In genomic region chr14:77005559-77005958, GRCh38 we compare ENCODE assay signal across 17 cellular contexts. TPM values are rescaled to one million over a fixed set of nuclear protein-coding genes. Genes with fewer than 3 reads are reported as not detected.
DNase-seq lines count a peak whose midpoint lies in the region; TF ChIP-seq lines count a peak whose summit lies in the region.
"Had no signal": no experiment of that assay in that cellular context is flagged by ENCODE, and none has a peak within 500 bp of the region (broad histone marks: within the 10 kb centered on the region; RNA-seq: fewer than 3 reads in every experiment).

No MANE protein-coding gene starts in this region.

- peak overlapping the region; percentile 93 for H3K27ac ChIP-seq in PC-9
- peak overlapping the region; percentile 78 for H3K27ac ChIP-seq in hepatocyte
- peak overlapping the region; percentile 79 to 81 for H3K27ac ChIP-seq in tibial artery
- H3K27ac ChIP-seq in substantia nigra (ENCODE audit: low read depth, low read length, poor library complexity, severe bottlenecking) = no peak overlapping the region
- H3K27ac ChIP-seq: HL-60, KMS-11 had no signal

- H3K4me1 ChIP-seq in Caco-2 = peaks cover 67% of the 10 kb centered on the region
- peaks cover 87% of the 10 kb centered on the region for H3K4me1 ChIP-seq in PC-9 (replicated peaks; ENCODE audit: insufficient read depth)
- H3K4me1 ChIP-seq in hepatocyte (ENCODE audit: insufficient read depth) = peaks cover 47% of the 10 kb centered on the region
- H3K4me1 ChIP-seq in tibial artery = peaks cover 0 to 59% (median 44%) of the 10 kb centered on the region in 4 donors

- H3K9me3 Mint-ChIP-seq in Caco-2 (ENCODE audit: unreplicated experiment) = no peaks in the 10 kb centered on the region
- H3K9me3 Mint-ChIP-seq: CD14-positive monocyte had no signal

- intact Hi-C loops in Caco-2 (cut with micrococcal nuclease; ENCODE audit: unreplicated experiment) (loop anchor here (5.0 kb wide), 1 partner anchor 88 kb away; no protein-coding TSS in a partner anchor), PC-9 (cut with micrococcal nuclease; ENCODE audit: unreplicated experiment) (loop anchor here (2.0 kb wide), 1 partner anchor 87 kb away; no protein-coding TSS in a partner anchor), tibial artery (cut with DNase I; ENCODE audit: low total_unique reads) (loop anchor here (5.0 kb wide), 1 partner anchor 48 kb away; no protein-coding TSS in a partner anchor)

- H3F3A ChIP-seq in PC-9 (ENCODE audit: insufficient read depth, low read depth) = peaks cover 82% of the 10 kb centered on the region

- CTCF ChIA-PET in Caco-2 (lab: Charles Lee) = no interaction called here
- CTCF ChIA-PET in PC-9 (lab: Charles Lee) = interaction anchor here (0.6 to 2.1 kb wide), 2 partner anchors 18 to 53 kb away, joined by 3 to 5 read pairs; no protein-coding TSS in a partner anchor

- peaks cover 68% of the 10 kb centered on the region for H3K4me1 Mint-ChIP-seq in Caco-2 (ENCODE audit: low read depth, unreplicated experiment)

- no peaks in the 10 kb centered on the region for H3K27me3 ChIP-seq in Caco-2 (replicated peaks; ENCODE audit: control insufficient read depth, insufficient read depth, low read length)
- H3K27me3 ChIP-seq in PC-9 (ENCODE audit: insufficient read depth, low read depth) = no peaks in the 10 kb centered on the region
- no peaks in the 10 kb centered on the region for H3K27me3 ChIP-seq in hepatocyte
- H3K27me3 ChIP-seq in tibial artery = no peaks in the 10 kb centered on the region

- H3K36me3 ChIP-seq in Caco-2 (ENCODE audit: control insufficient read depth, insufficient read depth, low read length) = no peaks in the 10 kb centered on the region
- no peaks in the 10 kb centered on the region for H3K36me3 ChIP-seq in PC-9 (ENCODE audit: low read depth)
- no peaks in the 10 kb centered on the region for H3K36me3 ChIP-seq in hepatocyte (replicated peaks; ENCODE audit: insufficient read depth, low read depth)
- no peaks in the 10 kb centered on the region for H3K36me3 ChIP-seq in tibial artery

- no TSS peak for BruUV-seq in Caco-2 (replicated peaks; lab: Mats Ljungman, UMichigan)
- BruUV-seq in PC-9 (replicated peaks; lab: Mats Ljungman, UMichigan) = no TSS peak

- WGBS in hepatocyte (ENCODE audit: low lambda C conversion rate, missing lambda C conversion rate) = 92% methylated on average over 3 of the region's 3 CpGs

- H3K27me3 Mint-ChIP-seq in Caco-2 (ENCODE audit: insufficient read depth, unreplicated experiment) = no peaks in the 10 kb centered on the region

- H4K20me1 ChIP-seq in PC-9 (ENCODE audit: insufficient read depth) = no peaks in the 10 kb centered on the region
- no peaks in the 10 kb centered on the region for H4K20me1 ChIP-seq in hepatocyte (ENCODE audit: insufficient read depth, poor library complexity, severe bottlenecking)

- H3K9me2 ChIP-seq in PC-9 (ENCODE audit: insufficient read depth) = no peaks in the 10 kb centered on the region
- H3K9me2 ChIP-seq in hepatocyte (replicated peaks; ENCODE audit: insufficient read depth) = no peaks in the 10 kb centered on the region
- H3K9me2 ChIP-seq: SK-N-SH had no signal

- H2AFZ ChIP-seq in PC-9 (no peak overlapping the region), hepatocyte (no peak overlapping the region)

- H3K9me3 ChIP-seq in Caco-2 (no peaks in the 10 kb centered on the region), PC-9 (ENCODE audit: insufficient read depth, low read depth) (no peaks in the 10 kb centered on the region), hepatocyte (ENCODE audit: low read depth) (no peaks in the 10 kb centered on the region), tibial artery (no peaks in the 10 kb centered on the region)
- H3K9me3 ChIP-seq: SK-N-SH had no signal

- TF ChIP-seq CTCF in Caco-2 (IDR thresholded peaks at IDR 0.05; ENCODE audit: insufficient read depth in 1 of 2, low read depth in 1 of 2, low read length in 1 of 2, severe bottlenecking in 1 of 2, unreplicated experiment in 1 of 2) (no peak), PC-9 (conservative IDR thresholded peaks at IDR 0.05) (no peak), hepatocyte (IDR thresholded peaks at IDR 0.05; ENCODE audit: poor library complexity) (no peak), tibial artery (IDR thresholded peaks at IDR 0.05) (no peak)

- H3K4me3 Mint-ChIP-seq in Caco-2 (ENCODE audit: unreplicated experiment) = no peak overlapping the region
- H3K4me3 Mint-ChIP-seq: CD14-positive monocyte had no signal

- peak overlapping the region; percentile 91 for H3K27ac Mint-ChIP-seq in Caco-2 (ENCODE audit: unreplicated experiment)

- peaks cover 6% of the 10 kb centered on the region for H3K36me3 Mint-ChIP-seq in Caco-2 (ENCODE audit: insufficient read depth, unreplicated experiment)
- H3K36me3 Mint-ChIP-seq: CD14-positive monocyte had no signal

- H3K79me2 ChIP-seq in PC-9 (ENCODE audit: low read depth) (no peaks in the 10 kb centered on the region), hepatocyte (no peaks in the 10 kb centered on the region)

- H3K4me2 ChIP-seq in PC-9 (peak overlapping the region; percentile 78), hepatocyte (no peak overlapping the region)
- H3K4me2 ChIP-seq: KMS-11, SK-N-SH had no signal

- DNase-seq in Caco-2 (no peak), PC-9 (no peak), hepatocyte (ENCODE audit: low spot score) (no peak), tibial artery (no peak), substantia nigra (lab: John Stamatoyannopoulos, UW) (no peak), AML-193 (lab: John Stamatoyannopoulos, UW) (no peak), AG20443 (ENCODE audit: low spot score) (no peak), Ammon's horn (ENCODE audit: low spot score) (no peak)
- DNase-seq: HCEC 1CT, NCI-H1105 treated with DMSO at 0.1 percent for 48 hours, NCI-H187, NCI-H446, NCI-H748 treated with DMSO at 0.1 percent for 48 hours, SK-N-SH had no signal

- POLR2A ChIA-PET in Caco-2 (lab: Charles Lee) = no interaction called here
- POLR2A ChIA-PET in PC-9 (lab: Charles Lee; ENCODE audit: unreplicated experiment) = no interaction called here

- H3K4me3 ChIP-seq in Caco-2 (ENCODE audit: low read depth, low read length) = no peak overlapping the region
- no peak overlapping the region for H3K4me3 ChIP-seq in PC-9
- H3K4me3 ChIP-seq in hepatocyte = no peak overlapping the region
- H3K4me3 ChIP-seq in tibial artery = no peak overlapping the region

RNA-seq across cellular contexts. Expression of gene IRF2BPL, which starts 22.9 kb away (rescaled TPM):
- 24.1 and 24.7 TPM in 2 replicates for total RNA-seq in Caco-2 (2022)
- 74.6 and 84.5 TPM in 2 replicates for total RNA-seq in PC-9 (2021)
- total RNA-seq in hepatocyte = 26.8 and 34.5 TPM in 2 replicates
- 38.9 and 52.1 TPM in 2 replicates for polyA plus RNA-seq in hepatocyte
